1 cellular context compared by ENCODE assay signal in the genomic region with DNA sequence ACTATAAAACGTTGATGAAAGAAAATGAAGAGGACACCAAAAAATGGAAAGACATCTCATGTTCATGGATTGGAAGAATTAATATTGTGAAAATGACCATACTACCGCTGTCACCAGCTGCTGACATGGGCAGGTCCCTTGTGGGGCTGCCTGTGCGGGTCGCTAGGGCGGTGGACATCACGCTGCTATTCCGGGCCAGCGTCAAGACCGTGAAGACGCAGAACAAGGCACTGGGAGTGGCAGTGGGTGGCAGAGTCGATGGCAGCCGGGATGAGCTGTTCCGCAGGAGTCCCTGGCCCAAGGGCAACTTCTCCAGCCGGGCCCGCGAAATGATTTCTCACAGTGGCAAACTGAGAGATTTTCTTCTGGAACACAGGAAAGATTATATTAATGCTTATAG.
TF ChIP-seq lines count a peak whose summit lies in the region.

No MANE protein-coding gene starts in this region.

TF ChIP-seq in K562, 482 proteins besides CTCF, POLR2A, EP300 and RAD21:
- TF ChIP-seq HDAC1 (IDR thresholded peaks at IDR 0.05) = no peak
